14 cellular contexts compared by ENCODE assay signal in genomic region chr12:6626654-6627283, GRCh38. TPM values are rescaled to one million over a fixed set of nuclear protein-coding genes. Genes with fewer than 3 reads are reported as not detected.
DNase-seq lines count a peak whose midpoint lies in the region; ATAC-seq, FAIRE-seq and TF ChIP-seq lines count a peak whose summit lies in the region.
"Had no signal": no experiment of that assay in that cellular context is flagged by ENCODE, and none has a peak within 500 bp of the region (broad histone marks: within the 10 kb centered on the region; RNA-seq: fewer than 3 reads in every experiment).

No MANE protein-coding gene starts in this region.

- H3K79me2 ChIP-seq in HepG2 (ENCODE audit: insufficient read depth, low read length), result no peaks in the 10 kb centered on the region
- H3K79me2 ChIP-seq: hepatocyte had no signal

- TF ChIP-seq POLR2A in HepG2 (IDR thresholded peaks at IDR 0.05; ENCODE audit: insufficient read depth in 1 of 2, low read depth in 2 of 2, low read length in 2 of 2), result no peak
- no peak for TF ChIP-seq POLR2A in right lobe of liver (IDR thresholded peaks at IDR 0.05)

- CTCF ChIA-PET in HepG2 (lab: Yijun Ruan, JAX; ENCODE audit: low intra/inter-chr PET ratio, low total read pairs), result no interaction called here

- in situ Hi-C loops in HepG2 (cut with HindIII; ENCODE audit: extremely low pct_ligation_motif_present, low pct_unique_long_range_greater_than_20kb), result no loop called here

- TF ChIP-seq EP300 in HepG2 (IDR thresholded peaks at IDR 0.05; ENCODE audit: low read depth in 2 of 2, low read length in 2 of 2) (no peak), HepG2 (CRISPR knock-in tag; IDR thresholded peaks at IDR 0.05; ENCODE audit: borderline replicate concordance) (no peak)

- H4K20me1 ChIP-seq in HepG2 (ENCODE audit: insufficient read depth, low read length), result no peaks in the 10 kb centered on the region

- H2AFZ ChIP-seq in HepG2 (ENCODE audit: low read length), result no peak overlapping the region
- H2AFZ ChIP-seq: hepatocyte had no signal

- peak overlapping the region; percentile 47 for H3K4me2 ChIP-seq in HepG2 (ENCODE audit: low read depth, low read length)
- H3K4me2 ChIP-seq: hepatocyte had no signal

- BruUV-seq in HepG2 (replicated peaks; lab: Mats Ljungman, UMichigan), result no TSS peak

- WGBS in HepG2 (ENCODE audit: low lambda C conversion rate), result 35% methylated on average over 8 of the region's 8 CpGs
- 72% methylated on average over 8 of the region's 8 CpGs for WGBS in right lobe of liver (ENCODE audit: insufficient coverage, low coverage, low lambda C conversion rate, missing lambda C conversion rate)

- H3K27ac ChIP-seq in HepG2 (ENCODE audit: extremely low read length, insufficient read depth, low read length) (no peak overlapping the region), right lobe of liver (no peak overlapping the region)
- H3K27ac ChIP-seq in effector memory CD4-positive, alpha-beta T cell (ENCODE audit: insufficient read depth, low read length, poor library complexity, severe bottlenecking), result peak overlapping the region; percentile 5
- H3K27ac ChIP-seq: hepatocyte, pancreas had no signal

- TF ChIP-seq CTCF in HepG2 (CRISPR knock-in tag; IDR thresholded peaks at IDR 0.05) (no peak), right lobe of liver (IDR thresholded peaks at IDR 0.05) (no peak)

- peak; percentile 68 for ATAC-seq in HepG2
- no peak for ATAC-seq in right lobe of liver
- no peak for ATAC-seq in left lobe of liver
- ATAC-seq: pancreas had no signal

- DNase-seq in HepG2 (ENCODE audit: low spot score), result no peak
- no peak for DNase-seq in right lobe of liver
- peak; percentile 85 for DNase-seq in OCI-M1 (lab: John Stamatoyannopoulos, UW)
- DNase-seq in effector memory CD4-positive, alpha-beta T cell, result no peak
- DNase-seq in left lobe of liver (ENCODE audit: low spot score), result no peak
- no peak for DNase-seq in activated effector memory CD4-positive, alpha-beta T cell treated with anti-CD3 and anti-CD28 coated beads, Interleukin-2, amount 50 U/mL, for 16 hours
- DNase-seq in islet precursor cell, result no peak
- DNase-seq in EL, result no peak
- DNase-seq: BE2C, KBM-7, pancreas had no signal

- POLR2A ChIA-PET in HepG2 (lab: Yijun Ruan, JAX), result no interaction called here

- no peak for FAIRE-seq in HepG2 (lab: Jason Lieb, UNC)
- FAIRE-seq: pancreas, RCC 7860, TTC549 had no signal

- no peak for TF ChIP-seq RAD21 in HepG2 (CRISPR knock-in tag; IDR thresholded peaks at IDR 0.05)

- H3K4me1 ChIP-seq in HepG2 (ENCODE audit: insufficient read depth, low read length), result peaks cover 38% of the 10 kb centered on the region
- no peaks in the 10 kb centered on the region for H3K4me1 ChIP-seq in right lobe of liver
- H3K4me1 ChIP-seq in effector memory CD4-positive, alpha-beta T cell (ENCODE audit: control insufficient read depth, insufficient read depth, low read length, poor library complexity, severe bottlenecking), result peaks cover 13% of the 10 kb centered on the region
- H3K4me1 ChIP-seq: pancreas had no signal

- intact Hi-C loops in HepG2 (cut with micrococcal nuclease; ENCODE audit: unreplicated experiment), result no loop called here
- intact Hi-C loops in right lobe of liver (cut with DNase I), result loop anchor here (10.0 kb wide), 2 partner anchors 68 to 208 kb away; no protein-coding TSS in a partner anchor

- H3K9me3 ChIP-seq in HepG2 (ENCODE audit: low read length) (no peaks in the 10 kb centered on the region), right lobe of liver (no peaks in the 10 kb centered on the region)
- H3K9me3 ChIP-seq in effector memory CD4-positive, alpha-beta T cell (ENCODE audit: control insufficient read depth, low read length), result no peaks in the 10 kb centered on the region
- H3K9me3 ChIP-seq: BE2C, pancreas had no signal

- H3K36me3 ChIP-seq in HepG2 (replicated peaks in 1 of 2; ENCODE audit: control insufficient read depth in 1 of 2, insufficient read depth in 2 of 2, low read length in 2 of 2), result no peaks in the 10 kb centered on the region
- H3K36me3 ChIP-seq in right lobe of liver, result no peaks in the 10 kb centered on the region
- no peaks in the 10 kb centered on the region for H3K36me3 ChIP-seq in effector memory CD4-positive, alpha-beta T cell (ENCODE audit: control insufficient read depth, insufficient read depth, low read length)
- H3K36me3 ChIP-seq: BE2C, pancreas had no signal

- H3K9ac ChIP-seq in HepG2 (ENCODE audit: insufficient read depth, low read depth, low read length), result no peak overlapping the region

- no peak overlapping the region; a peak in 1 of 6 replicates for H3K4me3 ChIP-seq in HepG2 (replicated peaks in 1 of 3; ENCODE audit: insufficient read depth in 1 of 3, low read depth in 2 of 3, low read length in 3 of 3)
- no peak overlapping the region for H3K4me3 ChIP-seq in right lobe of liver
- H3K4me3 ChIP-seq in effector memory CD4-positive, alpha-beta T cell (ENCODE audit: insufficient read depth, low read depth, low read length, poor library complexity, severe bottlenecking), result no peak overlapping the region
- H3K4me3 ChIP-seq: hepatocyte, pancreas had no signal

- H3K27me3 ChIP-seq in HepG2 (ENCODE audit: control insufficient read depth in 1 of 2, insufficient read depth in 2 of 2, low read length in 2 of 2), result no peaks in the 10 kb centered on the region
- no peaks in the 10 kb centered on the region for H3K27me3 ChIP-seq in right lobe of liver
- H3K27me3 ChIP-seq in effector memory CD4-positive, alpha-beta T cell (replicated peaks; ENCODE audit: control insufficient read depth, insufficient read depth, low read length, poor library complexity, severe bottlenecking), result no peaks in the 10 kb centered on the region
- H3K27me3 ChIP-seq: BE2C, hepatocyte, pancreas had no signal

RNA-seq across cellular contexts. Expression of gene LPAR5, which starts 9.0 kb away (rescaled TPM):
- total RNA-seq in HepG2 (2016; rRNA removed; fragmentation: Illumina TruSeq; extraction: Trizol) (0.07 and 0.09 TPM in 2 replicates), right lobe of liver (1 to 10 TPM in 1 of 6 experiments, under 1 TPM in 5; 0.31 to 1.5 (median 0.78) TPM), left lobe of liver (0.88 TPM)
- not detected in 2 replicates for total RNA-seq in HepG2 (2016; cell fraction: cytosol; rRNA removed; fragmentation: Illumina TruSeq; extraction: Trizol; ENCODE audit: low read depth)
- 0.06 and 0.09 TPM in 2 replicates for total RNA-seq in HepG2 (2016; cell fraction: insoluble cytoplasmic fraction; rRNA removed; fragmentation: Illumina TruSeq; extraction: Trizol)
- total RNA-seq in HepG2 (2016; cell fraction: membrane; rRNA removed; fragmentation: Illumina TruSeq; extraction: Trizol), result 0.09 TPM in 1 of 2 replicates, not detected in the other
- total RNA-seq in HepG2 (2016; cell fraction: nucleus; rRNA removed; fragmentation: Illumina TruSeq; extraction: Trizol), result not detected in 2 replicates
- polyA plus RNA-seq in HepG2 (2011; rRNA removed), result 0.17 and 0.32 TPM in 2 replicates
- polyA plus RNA-seq in HepG2 (2011; cell fraction: cytosol; rRNA removed), result 0.19 and 0.32 TPM in 2 replicates
- 0.36 and 0.40 TPM in 2 replicates for polyA plus RNA-seq in HepG2 (2011; cell fraction: nucleus; rRNA removed)
- 0.17 and 0.32 TPM in 2 replicates for polyA plus RNA-seq in HepG2 (2012)
- 0.05 TPM in 1 of 2 replicates, not detected in the other for polyA plus RNA-seq in HepG2 (2016; cell fraction: cytosol; fragmentation: Illumina TruSeq; extraction: Trizol; ENCODE audit: low read depth)
- polyA plus RNA-seq in HepG2 (2016; cell fraction: insoluble cytoplasmic fraction; fragmentation: Illumina TruSeq; extraction: Trizol; ENCODE audit: low read depth), result not detected in 2 replicates
- not detected in 2 replicates for polyA plus RNA-seq in HepG2 (2016; cell fraction: membrane; fragmentation: Illumina TruSeq; extraction: Trizol; ENCODE audit: low read depth)
- 0.22 TPM in 1 of 2 replicates, not detected in the other for polyA plus RNA-seq in HepG2 (2016; cell fraction: nucleus; fragmentation: Illumina TruSeq; extraction: Trizol; ENCODE audit: insufficient read depth, low read depth)
- polyA minus RNA-seq in HepG2 (2011; rRNA and poly(A)+ RNA removed; ENCODE audit: low replicate concordance), result 0.98 and 5.8 TPM in 2 replicates
- 0.69 and 0.88 TPM in 2 replicates for polyA minus RNA-seq in HepG2 (2011; cell fraction: cytosol; rRNA and poly(A)+ RNA removed)
- 0.37 TPM in 1 of 2 replicates, not detected in the other for polyA minus RNA-seq in HepG2 (2011; cell fraction: nucleus; rRNA and poly(A)+ RNA removed)

RNA-seq across cellular contexts. Expression of gene CHD4, which starts 19.6 kb away (rescaled TPM):
- total RNA-seq in HepG2 (2016; rRNA removed; fragmentation: Illumina TruSeq; extraction: Trizol) (148 and 156 TPM in 2 replicates), right lobe of liver (100 to 1,000 TPM in 1 of 6 experiments, 10 to 100 TPM in 5; 66.7 to 102 (median 82.3) TPM), left lobe of liver (87.3 TPM)
- total RNA-seq in HepG2 (2016; cell fraction: cytosol; rRNA removed; fragmentation: Illumina TruSeq; extraction: Trizol; ENCODE audit: low read depth), result 15.5 and 17.3 TPM in 2 replicates
- total RNA-seq in HepG2 (2016; cell fraction: insoluble cytoplasmic fraction; rRNA removed; fragmentation: Illumina TruSeq; extraction: Trizol), result 147 and 150 TPM in 2 replicates
- 36.3 and 39.7 TPM in 2 replicates for total RNA-seq in HepG2 (2016; cell fraction: membrane; rRNA removed; fragmentation: Illumina TruSeq; extraction: Trizol)
- total RNA-seq in HepG2 (2016; cell fraction: nucleus; rRNA removed; fragmentation: Illumina TruSeq; extraction: Trizol), result 250 and 271 TPM in 2 replicates
- polyA plus RNA-seq in HepG2 (2011; rRNA removed), result 76.2 and 82.8 TPM in 2 replicates
- polyA plus RNA-seq in HepG2 (2011; cell fraction: cytosol; rRNA removed), result 64.8 and 67.1 TPM in 2 replicates
- 148 and 172 TPM in 2 replicates for polyA plus RNA-seq in HepG2 (2011; cell fraction: nucleus; rRNA removed)
- polyA plus RNA-seq in HepG2 (2012), result 74.3 and 85.1 TPM in 2 replicates
- polyA plus RNA-seq in HepG2 (2016; cell fraction: cytosol; fragmentation: Illumina TruSeq; extraction: Trizol; ENCODE audit: low read depth), result 8.7 and 9.0 TPM in 2 replicates
- 121 and 138 TPM in 2 replicates for polyA plus RNA-seq in HepG2 (2016; cell fraction: insoluble cytoplasmic fraction; fragmentation: Illumina TruSeq; extraction: Trizol; ENCODE audit: low read depth)
- 17.5 and 22.9 TPM in 2 replicates for polyA plus RNA-seq in HepG2 (2016; cell fraction: membrane; fragmentation: Illumina TruSeq; extraction: Trizol; ENCODE audit: low read depth)
- 343 and 358 TPM in 2 replicates for polyA plus RNA-seq in HepG2 (2016; cell fraction: nucleus; fragmentation: Illumina TruSeq; extraction: Trizol; ENCODE audit: insufficient read depth, low read depth)
- 130 and 210 TPM in 2 replicates for polyA minus RNA-seq in HepG2 (2011; rRNA and poly(A)+ RNA removed; ENCODE audit: low replicate concordance)
- polyA minus RNA-seq in HepG2 (2011; cell fraction: cytosol; rRNA and poly(A)+ RNA removed), result 76.1 and 89.0 TPM in 2 replicates
- polyA minus RNA-seq in HepG2 (2011; cell fraction: nucleus; rRNA and poly(A)+ RNA removed), result 87.0 and 130 TPM in 2 replicates

RNA-seq across cellular contexts. Expression of gene ACRBP, which starts 20.5 kb away (rescaled TPM):
- not detected in 2 replicates for total RNA-seq in HepG2 (2016; rRNA removed; fragmentation: Illumina TruSeq; extraction: Trizol)
- total RNA-seq in HepG2 (2016; cell fraction: cytosol; rRNA removed; fragmentation: Illumina TruSeq; extraction: Trizol; ENCODE audit: low read depth), result 0.61 TPM in 1 of 2 replicates, not detected in the other
- 0.11 TPM in 1 of 2 replicates, not detected in the other for total RNA-seq in HepG2 (2016; cell fraction: insoluble cytoplasmic fraction; rRNA removed; fragmentation: Illumina TruSeq; extraction: Trizol)
- total RNA-seq in HepG2 (2016; cell fraction: membrane; rRNA removed; fragmentation: Illumina TruSeq; extraction: Trizol), result not detected in 2 replicates
- total RNA-seq in HepG2 (2016; cell fraction: nucleus; rRNA removed; fragmentation: Illumina TruSeq; extraction: Trizol), result 0.43 TPM in 1 of 2 replicates, not detected in the other
- 0.37 and 0.46 TPM in 2 replicates for polyA plus RNA-seq in HepG2 (2011; rRNA removed)
- 0.17 and 0.28 TPM in 2 replicates for polyA plus RNA-seq in HepG2 (2011; cell fraction: cytosol; rRNA removed)
- polyA plus RNA-seq in HepG2 (2011; cell fraction: nucleus; rRNA removed), result 2.4 and 3.2 TPM in 2 replicates
- polyA plus RNA-seq in HepG2 (2012), result 0.19 and 0.63 TPM in 2 replicates
- polyA plus RNA-seq in HepG2 (2016; cell fraction: cytosol; fragmentation: Illumina TruSeq; extraction: Trizol; ENCODE audit: low read depth), result not detected in 2 replicates
- polyA plus RNA-seq in HepG2 (2016; cell fraction: insoluble cytoplasmic fraction; fragmentation: Illumina TruSeq; extraction: Trizol; ENCODE audit: low read depth), result not detected in 2 replicates
- not detected in 2 replicates for polyA plus RNA-seq in HepG2 (2016; cell fraction: membrane; fragmentation: Illumina TruSeq; extraction: Trizol; ENCODE audit: low read depth)
- not detected in 2 replicates for polyA plus RNA-seq in HepG2 (2016; cell fraction: nucleus; fragmentation: Illumina TruSeq; extraction: Trizol; ENCODE audit: insufficient read depth, low read depth)
- 1.1 and 2.1 TPM in 2 replicates for polyA minus RNA-seq in HepG2 (2011; rRNA and poly(A)+ RNA removed; ENCODE audit: low replicate concordance)
- polyA minus RNA-seq in HepG2 (2011; cell fraction: cytosol; rRNA and poly(A)+ RNA removed), result not detected in 2 replicates
- 0.99 and 1.0 TPM in 2 replicates for polyA minus RNA-seq in HepG2 (2011; cell fraction: nucleus; rRNA and poly(A)+ RNA removed)
- total RNA-seq in right lobe of liver, result 1 to 10 TPM in 4 of 6 experiments, under 1 TPM in 1, not detected in 1; 0.95 to 3.3 (median 1.7) TPM
- total RNA-seq in left lobe of liver, result 3.2 TPM

RNA-seq across cellular contexts. Expression of gene ING4, which starts 36.1 kb away (rescaled TPM):
- total RNA-seq in HepG2 (2016; rRNA removed; fragmentation: Illumina TruSeq; extraction: Trizol), result 12.7 and 14.4 TPM in 2 replicates
- 2.9 and 3.4 TPM in 2 replicates for total RNA-seq in HepG2 (2016; cell fraction: cytosol; rRNA removed; fragmentation: Illumina TruSeq; extraction: Trizol; ENCODE audit: low read depth)
- 13.3 and 14.0 TPM in 2 replicates for total RNA-seq in HepG2 (2016; cell fraction: insoluble cytoplasmic fraction; rRNA removed; fragmentation: Illumina TruSeq; extraction: Trizol)
- 5.1 and 6.2 TPM in 2 replicates for total RNA-seq in HepG2 (2016; cell fraction: membrane; rRNA removed; fragmentation: Illumina TruSeq; extraction: Trizol)
- total RNA-seq in HepG2 (2016; cell fraction: nucleus; rRNA removed; fragmentation: Illumina TruSeq; extraction: Trizol), result 11.6 and 13.4 TPM in 2 replicates
- polyA plus RNA-seq in HepG2 (2011; rRNA removed), result 32.4 and 34.2 TPM in 2 replicates
- polyA plus RNA-seq in HepG2 (2011; cell fraction: cytosol; rRNA removed), result 22.0 and 28.2 TPM in 2 replicates
- polyA plus RNA-seq in HepG2 (2011; cell fraction: nucleus; rRNA removed), result 105 and 110 TPM in 2 replicates
- 22.9 and 25.8 TPM in 2 replicates for polyA plus RNA-seq in HepG2 (2012)
- 2.6 and 2.9 TPM in 2 replicates for polyA plus RNA-seq in HepG2 (2016; cell fraction: cytosol; fragmentation: Illumina TruSeq; extraction: Trizol; ENCODE audit: low read depth)
- 12.1 and 12.8 TPM in 2 replicates for polyA plus RNA-seq in HepG2 (2016; cell fraction: insoluble cytoplasmic fraction; fragmentation: Illumina TruSeq; extraction: Trizol; ENCODE audit: low read depth)
- 3.7 and 4.9 TPM in 2 replicates for polyA plus RNA-seq in HepG2 (2016; cell fraction: membrane; fragmentation: Illumina TruSeq; extraction: Trizol; ENCODE audit: low read depth)
- 28.8 and 29.1 TPM in 2 replicates for polyA plus RNA-seq in HepG2 (2016; cell fraction: nucleus; fragmentation: Illumina TruSeq; extraction: Trizol; ENCODE audit: insufficient read depth, low read depth)
- 11.6 and 18.9 TPM in 2 replicates for polyA minus RNA-seq in HepG2 (2011; rRNA and poly(A)+ RNA removed; ENCODE audit: low replicate concordance)
- polyA minus RNA-seq in HepG2 (2011; cell fraction: cytosol; rRNA and poly(A)+ RNA removed), result 3.6 and 5.9 TPM in 2 replicates
- polyA minus RNA-seq in HepG2 (2011; cell fraction: nucleus; rRNA and poly(A)+ RNA removed), result 25.4 and 28.7 TPM in 2 replicates
- 10 to 100 TPM; 10.6 to 20.0 (median 17.0) TPM for total RNA-seq in right lobe of liver
- total RNA-seq in left lobe of liver, result 14.4 TPM

RNA-seq across cellular contexts. Expression of gene NOP2, which starts 58.7 kb away (rescaled TPM):
- total RNA-seq in HepG2 (2016; rRNA removed; fragmentation: Illumina TruSeq; extraction: Trizol) (50.0 and 56.7 TPM in 2 replicates), right lobe of liver (10 to 100 TPM; 12.6 to 20.1 (median 18.5) TPM), left lobe of liver (14.9 TPM)
- 12.9 and 15.9 TPM in 2 replicates for total RNA-seq in HepG2 (2016; cell fraction: cytosol; rRNA removed; fragmentation: Illumina TruSeq; extraction: Trizol; ENCODE audit: low read depth)
- 47.8 and 60.1 TPM in 2 replicates for total RNA-seq in HepG2 (2016; cell fraction: insoluble cytoplasmic fraction; rRNA removed; fragmentation: Illumina TruSeq; extraction: Trizol)
- total RNA-seq in HepG2 (2016; cell fraction: membrane; rRNA removed; fragmentation: Illumina TruSeq; extraction: Trizol), result 14.5 and 16.3 TPM in 2 replicates
- 58.7 and 75.9 TPM in 2 replicates for total RNA-seq in HepG2 (2016; cell fraction: nucleus; rRNA removed; fragmentation: Illumina TruSeq; extraction: Trizol)
- 47.3 and 52.9 TPM in 2 replicates for polyA plus RNA-seq in HepG2 (2011; rRNA removed)
- 23.1 and 25.0 TPM in 2 replicates for polyA plus RNA-seq in HepG2 (2011; cell fraction: cytosol; rRNA removed)
- 189 and 191 TPM in 2 replicates for polyA plus RNA-seq in HepG2 (2011; cell fraction: nucleus; rRNA removed)
- polyA plus RNA-seq in HepG2 (2012), result 39.3 and 51.1 TPM in 2 replicates
- polyA plus RNA-seq in HepG2 (2016; cell fraction: cytosol; fragmentation: Illumina TruSeq; extraction: Trizol; ENCODE audit: low read depth), result 5.0 and 5.2 TPM in 2 replicates
- 58.8 and 61.3 TPM in 2 replicates for polyA plus RNA-seq in HepG2 (2016; cell fraction: insoluble cytoplasmic fraction; fragmentation: Illumina TruSeq; extraction: Trizol; ENCODE audit: low read depth)
- 8.6 and 9.0 TPM in 2 replicates for polyA plus RNA-seq in HepG2 (2016; cell fraction: membrane; fragmentation: Illumina TruSeq; extraction: Trizol; ENCODE audit: low read depth)
- 230 and 250 TPM in 2 replicates for polyA plus RNA-seq in HepG2 (2016; cell fraction: nucleus; fragmentation: Illumina TruSeq; extraction: Trizol; ENCODE audit: insufficient read depth, low read depth)
- 70.3 and 126 TPM in 2 replicates for polyA minus RNA-seq in HepG2 (2011; rRNA and poly(A)+ RNA removed; ENCODE audit: low replicate concordance)
- polyA minus RNA-seq in HepG2 (2011; cell fraction: cytosol; rRNA and poly(A)+ RNA removed), result 17.4 and 20.0 TPM in 2 replicates
- polyA minus RNA-seq in HepG2 (2011; cell fraction: nucleus; rRNA and poly(A)+ RNA removed), result 63.5 and 67.9 TPM in 2 replicates
